8 cellular contexts compared by ENCODE assay signal in genomic region chr4:174764105-174764729, GRCh38.
DNase-seq lines count a peak whose midpoint lies in the region; ATAC-seq and TF ChIP-seq lines count a peak whose summit lies in the region.

No MANE protein-coding gene starts in this region.

- no peak overlapping the region for H3K4me3 ChIP-seq in transverse colon

- intact Hi-C loops in transverse colon (cut with DNase I; ENCODE audit: low total_unique reads): no loop called here

- ATAC-seq in HG02571 (IDR thresholded peaks at IDR 0.05; ENCODE audit: unreplicated experiment): peak; percentile 70

- H3K36me3 ChIP-seq in transverse colon: no peaks in the 10 kb centered on the region

- TF ChIP-seq POLR2A in transverse colon (IDR thresholded peaks at IDR 0.05): no peak

- H3K27me3 ChIP-seq in transverse colon: no peaks in the 10 kb centered on the region

- 57 to 66% methylated on average over 7 of the region's 7 CpGs for WGBS in transverse colon (ENCODE audit: low coverage in 1 of 2), 2 donors

- H3K27ac ChIP-seq in transverse colon: no peak overlapping the region

- DNase-seq in NCI-H524 (lab: John Stamatoyannopoulos, UW) (peak; percentile 0 to 42), NCI-H524 treated with DMSO at 0.1 percent for 48 hours (lab: John Stamatoyannopoulos, UW) (no peak), NAMALWA (ENCODE audit: low spot score) (peak; percentile 75), SKM-1 treated with dmso at 0.1 percent for 144 hours (lab: John Stamatoyannopoulos, UW; ENCODE audit: unreplicated experiment) (peak; percentile 38), germinal center (ENCODE audit: low spot score) (peak; percentile 10), transverse colon (no peak), DMS79 (lab: John Stamatoyannopoulos, UW) (no peak)

- in situ Hi-C loops in transverse colon (cut with MboI; ENCODE audit: low pct_ligation_motif_present in 1 of 4, low pct_unique_long_range_greater_than_20kb in 1 of 4, low sequenced_read_pairs in 3 of 4): no loop called here

- peak; percentile 25 to 55 (median 52) for TF ChIP-seq CTCF in transverse colon (IDR thresholded peaks at IDR 0.05)

- no peaks in the 10 kb centered on the region for H3K4me1 ChIP-seq in transverse colon

- no peak for TF ChIP-seq EP300 in transverse colon (IDR thresholded peaks at IDR 0.05; ENCODE audit: low read depth)

- H3K9me3 ChIP-seq in transverse colon: no peaks in the 10 kb centered on the region

Comparison
In these comparisons a context has a peak if more than half of its experiments do, and no peak if none do; other contexts are left out.
1. DNase-seq: peak in NCI-H524 (2 of 2), NAMALWA (single experiment), SKM-1 treated with dmso at 0.1 percent for 144 hours (single experiment) and germinal center (single experiment); none in NCI-H524 treated with DMSO at 0.1 percent for 48 hours (single experiment), transverse colon (single experiment) and DMS79 (single experiment).